In the genomic region with DNA sequence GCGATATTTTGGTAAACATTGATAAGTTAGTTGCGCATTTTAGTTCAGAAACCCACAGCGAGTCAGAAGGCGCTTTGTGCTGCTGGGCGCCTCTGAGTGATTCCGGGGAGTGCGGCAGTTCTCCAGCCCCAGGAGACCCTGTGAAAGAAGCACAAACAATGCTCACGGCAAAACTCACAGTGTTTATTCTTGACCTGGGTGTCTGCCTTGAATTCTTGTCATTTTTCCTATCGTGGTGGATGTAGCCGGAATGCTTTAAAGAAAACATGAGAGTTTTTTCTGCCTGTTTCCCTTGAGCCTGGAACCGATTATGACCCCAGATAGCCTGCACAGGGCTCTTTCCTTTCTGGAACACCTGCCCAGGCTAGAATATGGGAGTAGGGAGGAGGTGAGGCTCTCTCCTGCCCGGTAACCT, we compare ENCODE assay signal across 34 cellular contexts. TPM values are rescaled to one million over a fixed set of nuclear protein-coding genes. Genes with fewer than 3 reads are reported as not detected.
DNase-seq lines count a peak whose midpoint lies in the region; ATAC-seq, FAIRE-seq and TF ChIP-seq lines count a peak whose summit lies in the region.
"Had no signal": no experiment of that assay in that cellular context is flagged by ENCODE, and none has a peak within 500 bp of the region (broad histone marks: within the 10 kb centered on the region; RNA-seq: fewer than 3 reads in every experiment).

No MANE protein-coding gene starts in this region.

- peak; percentile 68 for FAIRE-seq in HepG2 (lab: Jason Lieb, UNC)
- FAIRE-seq: bronchial epithelial cell, colon, D721Med, GM18507, H54, RCC 7860 had no signal

- H3K4me2 ChIP-seq in HepG2 (ENCODE audit: low read depth, low read length) (peak overlapping the region; percentile 65), hepatocyte (peak overlapping the region; percentile 61)

- POLR2A ChIA-PET in HepG2 (lab: Yijun Ruan, JAX) = interaction anchor here (0.8 kb wide), 1 partner anchor 9 kb away, joined by 3 read pairs; no protein-coding TSS in a partner anchor

- H4K20me1 ChIP-seq in HepG2 (ENCODE audit: insufficient read depth, low read length) = peaks cover 21% of the 10 kb centered on the region; the same call in 1 of the 2 replicates
- H4K20me1 ChIP-seq in hepatocyte (ENCODE audit: insufficient read depth, poor library complexity, severe bottlenecking) = peaks cover 17% of the 10 kb centered on the region

- no peaks in the 10 kb centered on the region for H3K9me2 ChIP-seq in hepatocyte (replicated peaks; ENCODE audit: insufficient read depth)

- no peak for TF ChIP-seq EP300 in HepG2 (IDR thresholded peaks at IDR 0.05; ENCODE audit: low read depth in 2 of 2, low read length in 2 of 2)
- TF ChIP-seq EP300 in HepG2 (CRISPR knock-in tag; IDR thresholded peaks at IDR 0.05; ENCODE audit: borderline replicate concordance) = no peak

- no peak overlapping the region for H2AFZ ChIP-seq in HepG2 (ENCODE audit: low read length)
- no peak overlapping the region for H2AFZ ChIP-seq in hepatocyte

- H3K27me3 Mint-ChIP-seq in osteocyte (ENCODE audit: unreplicated experiment) = no peaks in the 10 kb centered on the region
- H3K27me3 Mint-ChIP-seq: activated CD4-positive, alpha-beta T cell treated with anti-CD3 and anti-CD28 coated beads, Interleukin-2, amount 10 ng/mL, durations not matched to agents 7 days and 5 days; activated naive CD8-positive, alpha-beta T cell had no signal

- H3K27ac Mint-ChIP-seq in osteocyte (ENCODE audit: unreplicated experiment) = peak overlapping the region; percentile 87
- H3K27ac Mint-ChIP-seq: activated CD4-positive, alpha-beta T cell treated with anti-CD3 and anti-CD28 coated beads, Interleukin-2, amount 10 ng/mL, durations not matched to agents 7 days and 5 days; activated naive CD8-positive, alpha-beta T cell; stimulated activated naive B cell treated with anti-CD40 and anti-IgM and Interleukin-4, amounts not matched to agents 10 μg/mL and 1 μg/mL and 100 μg/mL, for 72 hours had no signal

- BruUV-seq in HepG2 (replicated peaks; lab: Mats Ljungman, UMichigan) = no TSS peak

- H3K9me3 Mint-ChIP-seq in osteocyte (ENCODE audit: unreplicated experiment) = peaks cover 9% of the 10 kb centered on the region
- H3K9me3 Mint-ChIP-seq: activated CD4-positive, alpha-beta T cell treated with anti-CD3 and anti-CD28 coated beads, Interleukin-2, amount 10 ng/mL, durations not matched to agents 7 days and 5 days; stimulated activated naive B cell treated with anti-CD40 and anti-IgM and Interleukin-4, amounts not matched to agents 10 μg/mL and 1 μg/mL and 100 μg/mL, for 72 hours had no signal

- intact Hi-C loops in HepG2 (cut with micrococcal nuclease; ENCODE audit: unreplicated experiment) = no loop called here
- intact Hi-C loops in right lobe of liver (cut with DNase I) = no loop called here
- intact Hi-C loops in tibial artery (cut with DNase I; ENCODE audit: low total_unique reads) = no loop called here

- CTCF ChIA-PET in HepG2 (lab: Yijun Ruan, JAX; ENCODE audit: low intra/inter-chr PET ratio, low total read pairs) = no interaction called here

- H3K36me3 ChIP-seq in HepG2 (replicated peaks in 1 of 2; ENCODE audit: control insufficient read depth in 1 of 2, insufficient read depth in 2 of 2, low read length in 2 of 2) = no peaks in the 10 kb centered on the region
- H3K36me3 ChIP-seq in right lobe of liver = no peaks in the 10 kb centered on the region
- H3K36me3 ChIP-seq in hepatocyte (replicated peaks; ENCODE audit: insufficient read depth, low read depth) = no peaks in the 10 kb centered on the region
- H3K36me3 ChIP-seq in tibial artery = no peaks in the 10 kb centered on the region

- H3K4me3 Mint-ChIP-seq in osteocyte (ENCODE audit: unreplicated experiment) = peak overlapping the region; percentile 59
- H3K4me3 Mint-ChIP-seq: activated CD4-positive, alpha-beta T cell treated with anti-CD3 and anti-CD28 coated beads, Interleukin-2, amount 10 ng/mL, durations not matched to agents 7 days and 5 days; activated naive CD8-positive, alpha-beta T cell; naive B cell; stimulated activated naive B cell treated with anti-CD40 and anti-IgM and Interleukin-4, amounts not matched to agents 10 μg/mL and 1 μg/mL and 100 μg/mL, for 72 hours had no signal

- no peak for TF ChIP-seq CTCF in HepG2 (CRISPR knock-in tag; IDR thresholded peaks at IDR 0.05)
- TF ChIP-seq CTCF in right lobe of liver (IDR thresholded peaks at IDR 0.05) = no peak
- TF ChIP-seq CTCF in hepatocyte (IDR thresholded peaks at IDR 0.05; ENCODE audit: poor library complexity) = no peak
- no peak for TF ChIP-seq CTCF in osteocyte (IDR thresholded peaks at IDR 0.05)
- no peak for TF ChIP-seq CTCF in tibial artery (IDR thresholded peaks at IDR 0.05)

- H3K9me3 ChIP-seq in HepG2 (ENCODE audit: low read length) (no peaks in the 10 kb centered on the region), right lobe of liver (no peaks in the 10 kb centered on the region), hepatocyte (ENCODE audit: low read depth) (no peaks in the 10 kb centered on the region), tibial artery (no peaks in the 10 kb centered on the region)

- H3K4me1 Mint-ChIP-seq in osteocyte (ENCODE audit: unreplicated experiment) = peaks cover 61% of the 10 kb centered on the region

- H3K36me3 Mint-ChIP-seq in osteocyte (ENCODE audit: unreplicated experiment) = peaks cover 6% of the 10 kb centered on the region

- no peak overlapping the region for H3K4me3 ChIP-seq in HepG2 (replicated peaks in 1 of 3; ENCODE audit: insufficient read depth in 1 of 3, low read depth in 2 of 3, low read length in 3 of 3)
- no peak overlapping the region for H3K4me3 ChIP-seq in right lobe of liver
- H3K4me3 ChIP-seq in hepatocyte = no peak overlapping the region
- no peak overlapping the region for H3K4me3 ChIP-seq in tibial artery
- H3K4me3 ChIP-seq: skin epidermis had no signal

- H3K4me1 ChIP-seq in HepG2 (ENCODE audit: insufficient read depth, low read length) (peaks cover 67% of the 10 kb centered on the region), right lobe of liver (peaks cover 0 to 7% (median 0%) of the 10 kb centered on the region in 4 donors), hepatocyte (ENCODE audit: insufficient read depth) (peaks cover 10% of the 10 kb centered on the region), tibial artery (peaks cover 0 to 31% (median 4%) of the 10 kb centered on the region in 4 donors)

- TF ChIP-seq RAD21 in HepG2 (CRISPR knock-in tag; IDR thresholded peaks at IDR 0.05) = no peak

- ATAC-seq in HepG2 (peak; percentile 78), right lobe of liver (no peak), GM18867 (IDR thresholded peaks at IDR 0.05; ENCODE audit: unreplicated experiment) (no peak), GM21723 (IDR thresholded peaks at IDR 0.05; ENCODE audit: unreplicated experiment) (no peak)
- ATAC-seq: stimulated activated naive B cell treated with anti-CD40 and anti-IgM and Interleukin-4, amounts not matched to agents 10 μg/mL and 1 μg/mL and 100 μg/mL, for 72 hours had no signal

- H3K27me3 ChIP-seq in HepG2 (ENCODE audit: control insufficient read depth in 1 of 2, insufficient read depth in 2 of 2, low read length in 2 of 2) = no peaks in the 10 kb centered on the region
- no peaks in the 10 kb centered on the region for H3K27me3 ChIP-seq in right lobe of liver
- no peaks in the 10 kb centered on the region for H3K27me3 ChIP-seq in hepatocyte
- no peaks in the 10 kb centered on the region for H3K27me3 ChIP-seq in tibial artery

- in situ Hi-C loops in HepG2 (cut with HindIII; ENCODE audit: extremely low pct_ligation_motif_present, low pct_unique_long_range_greater_than_20kb) = no loop called here

- no peak overlapping the region for H3K9ac ChIP-seq in HepG2 (ENCODE audit: insufficient read depth, low read depth, low read length)

- H3K79me2 ChIP-seq in HepG2 (ENCODE audit: insufficient read depth, low read length) = peaks cover 80% of the 10 kb centered on the region
- H3K79me2 ChIP-seq in hepatocyte = peaks cover 96% of the 10 kb centered on the region

- TF ChIP-seq POLR2A in HepG2 (IDR thresholded peaks at IDR 0.05; ENCODE audit: insufficient read depth in 1 of 2, low read depth in 2 of 2, low read length in 2 of 2) (no peak), right lobe of liver (IDR thresholded peaks at IDR 0.05) (no peak)

- peak; percentile 58 for DNase-seq in HepG2 (ENCODE audit: low spot score)
- DNase-seq in right lobe of liver = no peak
- DNase-seq in hepatocyte (ENCODE audit: low spot score) = no peak
- no peak for DNase-seq in osteocyte (ENCODE audit: extremely low spot score, unreplicated experiment)
- no peak for DNase-seq in SIG-M5 (lab: John Stamatoyannopoulos, UW)
- no peak for DNase-seq in tibial artery
- DNase-seq: 8988T; activated CD4-positive, alpha-beta T cell treated with anti-CD3 and anti-CD28 coated beads, Interleukin-2, amount 10 ng/mL, durations not matched to agents 7 days and 5 days; activated effector memory CD4-positive, alpha-beta T cell treated with anti-CD3 and anti-CD28 coated beads, Interleukin-2, amount 50 U/mL, for 16 hours; effector CD4-positive, alpha-beta T cell; Karpas-422; midbrain; MV-4-11; naive B cell; NCI-H1436 treated with DMSO at 0.1 percent for 48 hours; NCI-H2081 treated with DMSO at 0.1 percent for 48 hours; NCI-H345; NCI-H774; occipital lobe; SHP77 treated with DMSO at 0.1 percent for 48 hours; stimulated activated naive B cell treated with anti-CD40 and anti-IgM and Interleukin-4, amounts not matched to agents 10 μg/mL and 1 μg/mL and 100 μg/mL, for 72 hours; substantia nigra; T-helper 9 cell had no signal

- 31% methylated on average over 5 of the region's 12 CpGs for WGBS in HepG2 (ENCODE audit: low lambda C conversion rate)
- 89% methylated on average over 8 of the region's 12 CpGs for WGBS in right lobe of liver (ENCODE audit: insufficient coverage, low coverage, low lambda C conversion rate, missing lambda C conversion rate)
- WGBS in hepatocyte (ENCODE audit: low lambda C conversion rate, missing lambda C conversion rate) = 55% methylated on average over 12 of the region's 12 CpGs

- H3K27ac ChIP-seq in HepG2 (ENCODE audit: extremely low read length, insufficient read depth, low read length) (peak overlapping the region; percentile 63), right lobe of liver (no peak overlapping the region), hepatocyte (peak overlapping the region; percentile 31), tibial artery (no peak overlapping the region)
- H3K27ac ChIP-seq: skin epidermis, VCaP had no signal

RNA-seq across cellular contexts. Expression of gene TBL1X, which starts 6.7 kb away (rescaled TPM):
- total RNA-seq in HepG2 (2016; rRNA removed; fragmentation: Illumina TruSeq; extraction: Trizol) (17.6 and 23.9 TPM in 2 replicates), right lobe of liver (10 to 100 TPM; 18.0 to 40.7 (median 20.8) TPM), hepatocyte (14.9 and 18.6 TPM in 2 replicates), osteocyte (35.3 and 39.9 TPM in 2 replicates)
- 5.6 and 7.1 TPM in 2 replicates for total RNA-seq in HepG2 (2016; cell fraction: cytosol; rRNA removed; fragmentation: Illumina TruSeq; extraction: Trizol; ENCODE audit: low read depth)
- total RNA-seq in HepG2 (2016; cell fraction: insoluble cytoplasmic fraction; rRNA removed; fragmentation: Illumina TruSeq; extraction: Trizol) = 17.3 and 22.5 TPM in 2 replicates
- total RNA-seq in HepG2 (2016; cell fraction: membrane; rRNA removed; fragmentation: Illumina TruSeq; extraction: Trizol) = 20.1 and 26.9 TPM in 2 replicates
- total RNA-seq in HepG2 (2016; cell fraction: nucleus; rRNA removed; fragmentation: Illumina TruSeq; extraction: Trizol) = 17.2 and 18.5 TPM in 2 replicates
- polyA plus RNA-seq in HepG2 (2011; rRNA removed) (14.4 and 19.9 TPM in 2 replicates), hepatocyte (12.3 and 16.0 TPM in 2 replicates)
- 18.3 and 19.7 TPM in 2 replicates for polyA plus RNA-seq in HepG2 (2011; cell fraction: cytosol; rRNA removed)
- polyA plus RNA-seq in HepG2 (2011; cell fraction: nucleus; rRNA removed) = 19.7 and 23.1 TPM in 2 replicates
- polyA plus RNA-seq in HepG2 (2012) = 23.6 and 23.7 TPM in 2 replicates
- 4.4 and 5.1 TPM in 2 replicates for polyA plus RNA-seq in HepG2 (2016; cell fraction: cytosol; fragmentation: Illumina TruSeq; extraction: Trizol; ENCODE audit: low read depth)
- 20.8 and 26.3 TPM in 2 replicates for polyA plus RNA-seq in HepG2 (2016; cell fraction: insoluble cytoplasmic fraction; fragmentation: Illumina TruSeq; extraction: Trizol; ENCODE audit: low read depth)
- polyA plus RNA-seq in HepG2 (2016; cell fraction: membrane; fragmentation: Illumina TruSeq; extraction: Trizol; ENCODE audit: low read depth) = 15.3 and 16.7 TPM in 2 replicates
- 20.1 and 21.0 TPM in 2 replicates for polyA plus RNA-seq in HepG2 (2016; cell fraction: nucleus; fragmentation: Illumina TruSeq; extraction: Trizol; ENCODE audit: insufficient read depth, low read depth)
- 88.3 and 148 TPM in 2 replicates for polyA minus RNA-seq in HepG2 (2011; rRNA and poly(A)+ RNA removed; ENCODE audit: low replicate concordance)
- 24.9 and 29.0 TPM in 2 replicates for polyA minus RNA-seq in HepG2 (2011; cell fraction: cytosol; rRNA and poly(A)+ RNA removed)
- polyA minus RNA-seq in HepG2 (2011; cell fraction: nucleus; rRNA and poly(A)+ RNA removed) = 61.7 and 70.2 TPM in 2 replicates

Comparison
In these comparisons a context has a peak if more than half of its experiments do, and no peak if none do; other contexts are left out.
1. H3K27ac ChIP-seq: peak in HepG2 (single experiment) and hepatocyte (single experiment); none in right lobe of liver (0 of 3) and tibial artery (0 of 2).